ENCODE assay signal across 2 cellular contexts in the genomic region with DNA sequence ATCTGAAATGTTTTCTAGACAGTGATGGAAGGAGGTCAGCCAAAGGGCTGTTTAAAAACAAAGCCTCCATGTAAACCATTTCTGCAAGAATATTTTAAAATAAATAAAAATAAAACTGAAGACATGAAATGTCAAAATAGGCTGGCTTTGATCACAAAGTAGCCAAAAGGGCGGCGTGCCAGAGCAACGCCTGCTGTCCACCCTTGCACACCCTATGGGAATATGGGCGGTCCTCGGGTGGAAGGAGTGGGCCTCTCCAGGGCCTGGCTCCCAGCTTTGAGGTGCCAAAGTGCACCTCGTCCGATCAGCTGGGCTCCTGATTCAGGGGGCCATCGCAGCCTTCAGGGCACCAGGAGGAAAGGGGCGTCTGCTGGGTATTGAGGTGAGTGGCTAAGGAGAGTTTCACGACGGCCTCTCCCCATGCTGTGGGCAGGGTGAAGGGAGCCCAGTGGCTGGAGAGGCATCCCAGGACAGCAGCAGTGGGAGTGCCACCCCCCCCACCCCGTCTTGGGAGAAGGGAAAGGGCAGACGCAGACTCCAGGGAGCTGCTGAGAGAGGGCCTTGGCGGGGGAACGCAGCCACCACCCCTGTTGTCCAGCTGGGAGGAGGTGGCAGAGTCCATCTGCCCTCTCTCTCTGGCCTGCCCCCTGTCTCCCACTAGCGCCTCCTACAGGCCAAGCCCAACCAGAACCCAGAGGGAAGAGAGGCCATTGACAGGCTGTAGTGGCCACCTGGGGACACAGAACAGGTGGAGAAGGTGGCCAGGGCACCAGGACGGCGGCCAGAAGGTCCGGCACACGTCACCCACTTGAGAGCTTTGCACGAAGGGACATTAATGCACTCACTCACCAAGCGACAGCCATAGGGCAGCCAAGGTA.
TF ChIP-seq lines count a peak whose summit lies in the region.

No MANE protein-coding gene starts in this region.

TF ChIP-seq in GM23338, 12 proteins besides CTCF, POLR2A, EP300 and RAD21:
- TF ChIP-seq EZH2 (IDR thresholded peaks at IDR 0.05; ENCODE audit: low read depth, unreplicated experiment) (no peak), ZNF114 (CRISPR knock-in tag; IDR thresholded peaks at IDR 0.05) (no peak), JUNB (IDR thresholded peaks at IDR 0.05; ENCODE audit: unreplicated experiment) (no peak), EZH2phosphoT487 (IDR thresholded peaks at IDR 0.05; ENCODE audit: unreplicated experiment) (no peak), POLR2AphosphoS5 (IDR thresholded peaks at IDR 0.05; ENCODE audit: low read depth) (no peak), ZNF331 (CRISPR knock-in tag; IDR thresholded peaks at IDR 0.05; ENCODE audit: low read depth) (no peak)
- TF ChIP-seq, protein P1, sequence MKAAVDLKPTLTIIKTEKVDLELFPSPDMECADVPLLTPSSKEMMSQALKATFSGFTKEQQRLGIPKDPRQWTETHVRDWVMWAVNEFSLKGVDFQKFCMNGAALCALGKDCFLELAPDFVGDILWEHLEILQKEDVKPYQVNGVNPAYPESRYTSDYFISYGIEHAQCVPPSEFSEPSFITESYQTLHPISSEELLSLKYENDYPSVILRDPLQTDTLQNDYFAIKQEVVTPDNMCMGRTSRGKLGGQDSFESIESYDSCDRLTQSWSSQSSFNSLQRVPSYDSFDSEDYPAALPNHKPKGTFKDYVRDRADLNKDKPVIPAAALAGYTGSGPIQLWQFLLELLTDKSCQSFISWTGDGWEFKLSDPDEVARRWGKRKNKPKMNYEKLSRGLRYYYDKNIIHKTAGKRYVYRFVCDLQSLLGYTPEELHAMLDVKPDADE (IDR thresholded peaks at IDR 0.05) = no peak
- TF ChIP-seq, protein P2, sequence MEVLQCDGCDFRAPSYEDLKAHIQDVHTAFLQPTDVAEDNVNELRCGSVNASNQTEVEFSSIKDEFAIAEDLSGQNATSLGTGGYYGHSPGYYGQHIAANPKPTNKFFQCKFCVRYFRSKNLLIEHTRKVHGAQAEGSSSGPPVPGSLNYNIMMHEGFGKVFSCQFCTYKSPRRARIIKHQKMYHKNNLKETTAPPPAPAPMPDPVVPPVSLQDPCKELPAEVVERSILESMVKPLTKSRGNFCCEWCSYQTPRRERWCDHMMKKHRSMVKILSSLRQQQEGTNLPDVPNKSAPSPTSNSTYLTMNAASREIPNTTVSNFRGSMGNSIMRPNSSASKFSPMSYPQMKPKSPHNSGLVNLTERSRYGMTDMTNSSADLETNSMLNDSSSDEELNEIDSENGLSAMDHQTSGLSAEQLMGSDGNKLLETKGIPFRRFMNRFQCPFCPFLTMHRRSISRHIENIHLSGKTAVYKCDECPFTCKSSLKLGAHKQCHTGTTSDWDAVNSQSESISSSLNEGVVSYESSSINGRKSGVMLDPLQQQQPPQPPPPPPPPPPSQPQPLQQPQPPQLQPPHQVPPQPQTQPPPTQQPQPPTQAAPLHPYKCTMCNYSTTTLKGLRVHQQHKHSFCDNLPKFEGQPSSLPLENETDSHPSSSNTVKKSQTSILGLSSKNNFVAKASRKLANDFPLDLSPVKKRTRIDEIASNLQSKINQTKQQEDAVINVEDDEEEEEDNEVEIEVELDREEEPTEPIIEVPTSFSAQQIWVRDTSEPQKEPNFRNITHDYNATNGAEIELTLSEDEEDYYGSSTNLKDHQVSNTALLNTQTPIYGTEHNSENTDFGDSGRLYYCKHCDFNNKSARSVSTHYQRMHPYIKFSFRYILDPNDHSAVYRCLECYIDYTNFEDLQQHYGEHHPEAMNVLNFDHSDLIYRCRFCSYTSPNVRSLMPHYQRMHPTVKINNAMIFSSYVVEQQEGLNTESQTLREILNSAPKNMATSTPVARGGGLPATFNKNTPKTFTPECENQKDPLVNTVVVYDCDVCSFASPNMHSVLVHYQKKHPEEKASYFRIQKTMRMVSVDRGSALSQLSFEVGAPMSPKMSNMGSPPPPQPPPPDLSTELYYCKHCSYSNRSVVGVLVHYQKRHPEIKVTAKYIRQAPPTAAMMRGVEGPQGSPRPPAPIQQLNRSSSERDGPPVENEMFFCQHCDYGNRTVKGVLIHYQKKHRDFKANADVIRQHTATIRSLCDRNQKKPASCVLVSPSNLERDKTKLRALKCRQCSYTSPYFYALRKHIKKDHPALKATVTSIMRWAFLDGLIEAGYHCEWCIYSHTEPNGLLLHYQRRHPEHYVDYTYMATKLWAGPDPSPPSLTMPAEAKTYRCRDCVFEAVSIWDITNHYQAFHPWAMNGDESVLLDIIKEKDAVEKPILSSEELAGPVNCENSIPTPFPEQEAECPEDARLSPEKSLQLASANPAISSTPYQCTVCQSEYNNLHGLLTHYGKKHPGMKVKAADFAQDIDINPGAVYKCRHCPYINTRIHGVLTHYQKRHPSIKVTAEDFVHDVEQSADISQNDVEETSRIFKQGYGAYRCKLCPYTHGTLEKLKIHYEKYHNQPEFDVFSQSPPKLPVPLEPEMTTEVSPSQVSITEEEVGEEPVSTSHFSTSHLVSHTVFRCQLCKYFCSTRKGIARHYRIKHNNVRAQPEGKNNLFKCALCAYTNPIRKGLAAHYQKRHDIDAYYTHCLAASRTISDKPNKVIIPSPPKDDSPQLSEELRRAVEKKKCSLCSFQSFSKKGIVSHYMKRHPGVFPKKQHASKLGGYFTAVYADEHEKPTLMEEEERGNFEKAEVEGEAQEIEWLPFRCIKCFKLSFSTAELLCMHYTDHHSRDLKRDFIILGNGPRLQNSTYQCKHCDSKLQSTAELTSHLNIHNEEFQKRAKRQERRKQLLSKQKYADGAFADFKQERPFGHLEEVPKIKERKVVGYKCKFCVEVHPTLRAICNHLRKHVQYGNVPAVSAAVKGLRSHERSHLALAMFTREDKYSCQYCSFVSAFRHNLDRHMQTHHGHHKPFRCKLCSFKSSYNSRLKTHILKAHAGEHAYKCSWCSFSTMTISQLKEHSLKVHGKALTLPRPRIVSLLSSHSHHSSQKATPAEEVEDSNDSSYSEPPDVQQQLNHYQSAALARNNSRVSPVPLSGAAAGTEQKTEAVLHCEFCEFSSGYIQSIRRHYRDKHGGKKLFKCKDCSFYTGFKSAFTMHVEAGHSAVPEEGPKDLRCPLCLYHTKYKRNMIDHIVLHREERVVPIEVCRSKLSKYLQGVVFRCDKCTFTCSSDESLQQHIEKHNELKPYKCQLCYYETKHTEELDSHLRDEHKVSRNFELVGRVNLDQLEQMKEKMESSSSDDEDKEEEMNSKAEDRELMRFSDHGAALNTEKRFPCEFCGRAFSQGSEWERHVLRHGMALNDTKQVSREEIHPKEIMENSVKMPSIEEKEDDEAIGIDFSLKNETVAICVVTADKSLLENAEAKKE (CRISPR knock-in tag; IDR thresholded peaks at IDR 0.05) = no peak
TF ChIP-seq in GM23338: peak in this region for 0.

TF ChIP-seq in GM12878, 131 proteins besides CTCF, POLR2A, EP300 and RAD21:
- TF ChIP-seq ETV6 (conservative IDR thresholded peaks at IDR 0.05 in 1 of 2, IDR thresholded peaks at IDR 0.05 in 1 of 2; ENCODE audit: borderline replicate concordance in 1 of 2, low read depth in 1 of 2) = no peak
TF ChIP-seq in GM12878: peak in this region for 0.
